Comparison of ENCODE assay signal across 8 cellular contexts in the genomic region with DNA sequence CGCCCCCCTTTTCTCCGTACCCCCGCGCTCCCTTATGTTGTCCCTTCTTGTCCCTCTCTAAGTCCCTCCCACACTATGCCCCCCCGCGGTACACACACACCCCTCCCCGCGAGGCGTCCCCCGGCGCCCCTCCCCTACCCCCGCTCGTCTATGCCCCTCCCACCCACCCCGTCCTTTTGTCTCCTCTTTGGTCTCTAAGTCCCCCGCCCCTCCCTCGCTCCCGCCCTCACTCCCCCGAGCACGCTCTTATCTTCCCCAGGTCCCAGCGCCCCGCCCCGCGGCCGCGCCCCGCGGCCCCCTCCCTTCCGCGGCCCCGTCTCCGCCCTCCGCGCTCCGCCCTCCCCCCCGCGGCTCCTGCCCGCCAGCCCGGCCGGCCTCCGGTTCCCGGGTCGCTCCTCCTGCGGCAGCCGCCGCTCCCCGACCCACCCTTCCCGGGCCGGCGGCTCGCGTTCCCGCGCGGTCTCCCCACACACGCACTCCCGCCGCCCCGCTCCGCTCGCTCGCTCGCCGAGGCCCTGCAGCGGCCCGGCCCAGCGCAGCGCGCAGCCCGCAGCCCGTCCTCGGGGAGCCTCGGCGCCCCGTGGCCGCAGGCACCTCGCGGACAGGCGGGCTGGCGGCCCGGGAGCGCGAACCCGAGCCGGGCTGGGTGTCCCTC. TPM values are rescaled to one million over a fixed set of nuclear protein-coding genes. Genes with fewer than 3 reads are reported as not detected.
DNase-seq lines count a peak whose midpoint lies in the region; TF ChIP-seq lines count a peak whose summit lies in the region.

No MANE protein-coding gene starts in this region.

- peaks cover 4% of the 10 kb centered on the region for H3K27me3 Mint-ChIP-seq in activated naive CD4-positive, alpha-beta T cell treated with anti-CD3 and anti-CD28 coated beads for 36 hours (ENCODE audit: low read depth)

- peak overlapping the region; percentile 65 for H3K4me3 Mint-ChIP-seq in activated naive CD4-positive, alpha-beta T cell treated with anti-CD3 and anti-CD28 coated beads for 36 hours

- H3K36me3 Mint-ChIP-seq in activated naive CD4-positive, alpha-beta T cell treated with anti-CD3 and anti-CD28 coated beads for 36 hours (ENCODE audit: low read depth): no peaks in the 10 kb centered on the region

- WGBS in suprapubic skin: 49% methylated on average over 31 of the region's 84 CpGs

- peaks cover 7% of the 10 kb centered on the region for H3K4me1 ChIP-seq in SJSA1 (replicated peaks)
- no peaks in the 10 kb centered on the region for H3K4me1 ChIP-seq in suprapubic skin

- TF ChIP-seq EP300 in suprapubic skin (IDR thresholded peaks at IDR 0.05): no peak

- H3K36me3 ChIP-seq in SJSA1: peaks cover 7% of the 10 kb centered on the region
- H3K36me3 ChIP-seq in suprapubic skin: peaks cover 6% of the 10 kb centered on the region

- intact Hi-C loops in activated naive CD4-positive, alpha-beta T cell treated with anti-CD3 and anti-CD28 coated beads for 36 hours (cut with micrococcal nuclease): loop anchor here (1.0 to 2.0 kb wide), 3 partner anchors 21 to 92 kb away; a partner anchor contains a TSS

- H3K27me3 ChIP-seq in SJSA1 (replicated peaks) (no peaks in the 10 kb centered on the region), suprapubic skin (no peaks in the 10 kb centered on the region)

- no peak for TF ChIP-seq POLR2A in suprapubic skin (IDR thresholded peaks at IDR 0.05)

- peak; percentile 80 for DNase-seq in CD1c-positive myeloid dendritic cell (ENCODE audit: extremely low spot score)
- DNase-seq in GM20000 (ENCODE audit: low spot score): peak; percentile 94
- peak; percentile 74 for DNase-seq in Jurkat, Clone E6-1 (ENCODE audit: low read depth, low spot score)
- peak in 1 of 2 experiments; percentile 93 for DNase-seq in SJSA1 (ENCODE audit: low read depth in 1 of 2, low spot score in 2 of 2)
- peak; percentile 69 for DNase-seq in activated naive CD4-positive, alpha-beta T cell treated with anti-CD3 and anti-CD28 coated beads for 36 hours
- DNase-seq in germinal center (ENCODE audit: low spot score): peak; percentile 89
- DNase-seq in non-pigmented ciliary epithelial cell (ENCODE audit: low read depth): peak; percentile 53
- peak; percentile 92 to 94 for DNase-seq in suprapubic skin (ENCODE audit: low spot score in 2 of 2)

- H3K27ac ChIP-seq in SJSA1 (peak overlapping the region; percentile 74), suprapubic skin (peak overlapping the region; percentile 84)

- CTCF ChIA-PET in activated naive CD4-positive, alpha-beta T cell treated with anti-CD3 and anti-CD28 coated beads for 36 hours (lab: Charles Lee): interaction anchor here (0.7 to 0.8 kb wide), 2 partner anchors 81 to 96 kb away, joined by 3 to 4 read pairs; no protein-coding TSS in a partner anchor

- TF ChIP-seq CTCF in GM20000 (IDR thresholded peaks at IDR 0.05; ENCODE audit: extremely low read depth, missing control alignments) (no peak), suprapubic skin (IDR thresholded peaks at IDR 0.05) (no peak)

- no peaks in the 10 kb centered on the region for H3K9me3 Mint-ChIP-seq in activated naive CD4-positive, alpha-beta T cell treated with anti-CD3 and anti-CD28 coated beads for 36 hours

- H3K4me3 ChIP-seq in Jurkat, Clone E6-1 (ENCODE audit: low read length): peak overlapping the region; percentile 57
- H3K4me3 ChIP-seq in SJSA1 (peak overlapping the region; percentile 60), suprapubic skin (peak overlapping the region; percentile 57)

- H3K27ac Mint-ChIP-seq in activated naive CD4-positive, alpha-beta T cell treated with anti-CD3 and anti-CD28 coated beads for 36 hours: no peak overlapping the region

- H3K9me3 ChIP-seq in SJSA1 (replicated peaks): no peaks in the 10 kb centered on the region
- H3K9me3 ChIP-seq in suprapubic skin: no peaks in the 10 kb centered on the region

- peaks cover 5% of the 10 kb centered on the region for H3K4me1 Mint-ChIP-seq in activated naive CD4-positive, alpha-beta T cell treated with anti-CD3 and anti-CD28 coated beads for 36 hours (ENCODE audit: low read depth)

RNA-seq across cellular contexts. Expression of a gene that starts 26.3 kb away (rescaled TPM):
- 41.2 TPM for polyA plus RNA-seq in Jurkat, Clone E6-1 (2012; ENCODE audit: insufficient read depth, insufficient read length)
- total RNA-seq in SJSA1 (2014; rRNA removed; shearing (Covaris generic)): 23.6 and 26.6 TPM in 2 replicates
- total RNA-seq in activated naive CD4-positive, alpha-beta T cell treated with anti-CD3 and anti-CD28 coated beads for 36 hours: 10 to 100 TPM; 21.5 to 22.6 TPM
- total RNA-seq in suprapubic skin: 10 to 100 TPM; 11.3 to 14.9 (median 12.2) TPM

RNA-seq across cellular contexts. Expression of a gene that starts 50.2 kb away (rescaled TPM):
- polyA plus RNA-seq in Jurkat, Clone E6-1 (2012; ENCODE audit: insufficient read depth, insufficient read length): 5.5 TPM
- total RNA-seq in SJSA1 (2014; rRNA removed; shearing (Covaris generic)): 0.19 and 0.47 TPM in 2 replicates
- total RNA-seq in activated naive CD4-positive, alpha-beta T cell treated with anti-CD3 and anti-CD28 coated beads for 36 hours: 1 to 10 TPM; 3.6 to 4.1 TPM
- total RNA-seq in suprapubic skin: 10 to 100 TPM in 1 of 4 donors, 1 to 10 TPM in 3; 5.9 to 11.0 (median 7.9) TPM
